ENCODE assay signal across 22 cellular contexts in the genomic region with DNA sequence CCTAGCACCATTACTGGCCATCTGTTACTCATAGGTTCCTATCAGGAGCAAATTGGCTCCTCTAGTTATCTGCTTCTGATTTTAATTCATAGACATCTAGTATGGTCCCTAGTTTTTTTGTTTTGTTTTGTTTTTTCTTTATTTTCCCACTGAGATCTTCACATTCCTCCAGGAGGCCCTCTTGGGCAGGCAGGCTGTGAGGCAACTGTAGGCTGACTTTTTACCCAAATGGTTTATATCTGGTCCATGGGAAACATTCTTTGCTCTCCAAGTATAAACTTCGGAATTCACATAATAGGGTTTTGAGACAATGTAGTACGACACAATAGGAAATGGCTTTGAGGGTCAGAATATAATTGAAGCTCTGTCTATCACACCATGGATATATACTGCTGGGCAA.
DNase-seq lines count a peak whose midpoint lies in the region; FAIRE-seq and TF ChIP-seq lines count a peak whose summit lies in the region.
"Had no signal": no experiment of that assay in that cellular context is flagged by ENCODE, and none has a peak within 500 bp of the region (broad histone marks: within the 10 kb centered on the region; RNA-seq: fewer than 3 reads in every experiment).

No MANE protein-coding gene starts in this region.

- H3K27ac ChIP-seq in left ventricle myocardium inferior (replicated peaks), result no peak overlapping the region
- H3K27ac ChIP-seq: BLaER1 treated with 17β-estradiol and CSF1 and Interleukin-3, amounts not matched to agents 10 nM and 100 nM; GM23248 had no signal

- intact Hi-C loops in left ventricle myocardium inferior (cut with micrococcal nuclease), result no loop called here

- peaks cover 15% of the 10 kb centered on the region for H3K4me1 Mint-ChIP-seq in osteocyte (ENCODE audit: unreplicated experiment)

- no peak for FAIRE-seq in HTR-8/SVneo (lab: Jason Lieb, UNC)
- FAIRE-seq: GM12878 had no signal

- TF ChIP-seq CTCF in cardiac fibroblast (IDR thresholded peaks at IDR 0.05; ENCODE audit: low read depth, low read length) (no peak), fibroblast of villous mesenchyme (IDR thresholded peaks at IDR 0.05; ENCODE audit: insufficient read depth, low read depth, low read length) (no peak), osteocyte (IDR thresholded peaks at IDR 0.05) (no peak), left ventricle myocardium inferior (IDR thresholded peaks at IDR 0.05; ENCODE audit: borderline replicate concordance) (no peak)

- H3K4me3 Mint-ChIP-seq in osteocyte (ENCODE audit: unreplicated experiment), result no peak overlapping the region
- H3K4me3 Mint-ChIP-seq: CD8-positive, alpha-beta T cell had no signal

- H3K4me3 ChIP-seq in cardiac fibroblast (replicated peaks in 1 of 2; ENCODE audit: low read depth in 2 of 2, low read length in 2 of 2) (no peak overlapping the region), fibroblast of villous mesenchyme (ENCODE audit: low read depth, low read length) (no peak overlapping the region), left ventricle myocardium inferior (no peak overlapping the region)
- H3K4me3 ChIP-seq: BLaER1 treated with 17β-estradiol and CSF1 and Interleukin-3, amounts not matched to agents 10 nM and 100 nM; GM12878; GM23248; MG63 had no signal

- H3K9me3 ChIP-seq in left ventricle myocardium inferior (replicated peaks), result no peaks in the 10 kb centered on the region
- H3K9me3 ChIP-seq: BLaER1 treated with 17β-estradiol and CSF1 and Interleukin-3, amounts not matched to agents 10 nM and 100 nM; MG63 had no signal

- H3K4me1 ChIP-seq in left ventricle myocardium inferior, result no peaks in the 10 kb centered on the region
- H3K4me1 ChIP-seq: BLaER1 treated with 17β-estradiol and CSF1 and Interleukin-3, amounts not matched to agents 10 nM and 100 nM had no signal

- peaks cover 40% of the 10 kb centered on the region for H3K27me3 Mint-ChIP-seq in osteocyte (ENCODE audit: unreplicated experiment)

- H3K36me3 Mint-ChIP-seq in osteocyte (ENCODE audit: unreplicated experiment), result no peaks in the 10 kb centered on the region
- H3K36me3 Mint-ChIP-seq: CD8-positive, alpha-beta T cell had no signal

- peak overlapping the region; percentile 15 for H3K27ac Mint-ChIP-seq in osteocyte (ENCODE audit: unreplicated experiment)
- H3K27ac Mint-ChIP-seq: CD8-positive, alpha-beta T cell had no signal

- no peaks in the 10 kb centered on the region for H3K27me3 ChIP-seq in left ventricle myocardium inferior (ENCODE audit: low read depth)
- H3K27me3 ChIP-seq: BLaER1 treated with 17β-estradiol and CSF1 and Interleukin-3, amounts not matched to agents 10 nM and 100 nM had no signal

- H3K36me3 ChIP-seq in left ventricle myocardium inferior, result no peaks in the 10 kb centered on the region
- H3K36me3 ChIP-seq: BLaER1 treated with 17β-estradiol and CSF1 and Interleukin-3, amounts not matched to agents 10 nM and 100 nM; MG63 had no signal

- DNase-seq in cardiac fibroblast (ENCODE audit: low read depth in 2 of 2) (peak; percentile 3 to 23), fibroblast of villous mesenchyme (ENCODE audit: low read depth) (peak; percentile 18), osteocyte (ENCODE audit: extremely low spot score, unreplicated experiment) (no peak), COR-L47 (lab: John Stamatoyannopoulos, UW) (no peak), SKM-1 treated with dmso at 0.1 percent for 144 hours (lab: John Stamatoyannopoulos, UW; ENCODE audit: unreplicated experiment) (no peak), HTR-8/SVneo (ENCODE audit: insufficient read length, low spot score) (no peak), left ventricle myocardium inferior (no peak)
- DNase-seq: CD8-positive, alpha-beta T cell; DMS53; EL; GM23248; HCEC 1CT; Kasumi-1; MG63; NCI-H1092 treated with DMSO at 0.1 percent for 48 hours; NCI-H1694; NCI-H510A; NCI-H748 treated with DMSO at 0.1 percent for 48 hours; NK-92 treated with Interleukin-12 subunit alpha and Interleukin-12 subunit beta, amount 100 ng/mL, for 24 hours; Right ventricle myocardium superior had no signal

- H3K9me3 Mint-ChIP-seq in osteocyte (ENCODE audit: unreplicated experiment), result peaks cover 5% of the 10 kb centered on the region
- H3K9me3 Mint-ChIP-seq: CD8-positive, alpha-beta T cell had no signal

Comparison
In these comparisons a context has a peak if more than half of its experiments do, and no peak if none do; other contexts are left out.
1. DNase-seq: peak in cardiac fibroblast (2 of 2) and fibroblast of villous mesenchyme (single experiment); none in osteocyte (single experiment), COR-L47 (single experiment), SKM-1 treated with dmso at 0.1 percent for 144 hours (single experiment), HTR-8/SVneo (single experiment) and left ventricle myocardium inferior (single experiment).